2 cellular contexts compared by ENCODE assay signal in genomic region chr2:11236335-11236734, GRCh38.
A peak's percentile ranks its signal among the peaks of the same experiment; 100 is the strongest.
TF ChIP-seq lines count a peak whose summit lies in the region.

No MANE protein-coding gene starts in this region.

TF ChIP-seq in HepG2, 621 proteins besides CTCF, POLR2A, EP300 and RAD21:
- TF ChIP-seq RBM22 (optimal IDR thresholded peaks at IDR 0.05; ENCODE audit: low read length), result peak; percentile 90
- no peak for TF ChIP-seq RELA (CRISPR knock-in tag; IDR thresholded peaks at IDR 0.05)

TF ChIP-seq in GM12891, 5 proteins besides CTCF, POLR2A, EP300 and RAD21:
- no peak for TF ChIP-seq SPI1 (IDR thresholded peaks at IDR 0.05; ENCODE audit: low read depth, low read length)
- TF ChIP-seq POLR2AphosphoS5 (IDR thresholded peaks at IDR 0.05; ENCODE audit: low read depth, low read length), result no peak
- TF ChIP-seq TAF1 (IDR thresholded peaks at IDR 0.05; ENCODE audit: low read depth, low read length), result no peak
- TF ChIP-seq PAX5 (IDR thresholded peaks at IDR 0.05; ENCODE audit: insufficient read depth, low read length, severe bottlenecking), result no peak
- TF ChIP-seq POU2F2 (IDR thresholded peaks at IDR 0.05; ENCODE audit: low read depth, low read length), result no peak
